8 cellular contexts compared by ENCODE assay signal in the genomic region with DNA sequence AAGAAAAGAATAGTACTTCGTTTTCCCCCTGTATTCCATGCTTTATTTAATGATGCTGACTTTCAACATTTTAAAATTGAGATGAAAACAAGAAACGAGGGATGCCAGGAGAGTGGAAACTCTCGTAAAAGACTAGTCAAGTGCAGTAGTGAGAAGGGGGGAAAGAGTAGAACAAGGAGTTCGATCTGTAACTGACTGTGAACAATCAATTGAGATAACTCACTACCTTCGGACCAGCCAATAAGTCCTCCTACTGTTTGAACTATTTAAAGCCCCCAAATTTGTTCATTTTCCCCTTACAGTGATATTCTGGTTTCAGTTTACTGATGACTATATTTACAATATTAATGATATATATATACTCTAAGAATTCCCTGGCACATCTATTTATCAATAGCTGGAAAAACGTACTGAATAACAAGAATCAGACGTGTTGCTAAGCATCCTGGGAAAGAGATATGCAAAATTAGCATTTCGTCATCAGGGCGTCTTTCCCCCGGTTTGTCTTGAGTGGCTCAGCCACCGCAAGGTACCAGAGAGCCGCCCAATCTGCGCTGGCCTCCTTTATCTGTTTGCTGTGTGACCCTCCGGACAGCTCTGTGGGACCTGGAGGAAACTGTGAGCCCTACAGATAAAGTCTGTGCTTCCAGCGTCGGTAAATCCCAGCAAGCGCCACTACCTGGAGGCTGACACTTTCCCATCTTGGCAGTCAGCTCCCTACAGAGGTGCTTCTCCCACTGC. TPM values are rescaled to one million over a fixed set of nuclear protein-coding genes. Genes with fewer than 3 reads are reported as not detected.
DNase-seq lines count a peak whose midpoint lies in the region; ATAC-seq and TF ChIP-seq lines count a peak whose summit lies in the region.

No MANE protein-coding gene starts in this region.

- DNase-seq in NCI-H1048 (lab: John Stamatoyannopoulos, UW) (peak; percentile 19), SK-N-MC (ENCODE audit: low read depth, low spot score) (peak; percentile 89), head of caudate nucleus (peak; percentile 60 to 92 (median 80)), osteocyte (ENCODE audit: extremely low spot score, unreplicated experiment) (no peak), thyroid gland (peak; percentile 83 to 84)
- DNase-seq in activated naive CD4-positive, alpha-beta T cell treated with anti-CD3 and anti-CD28 coated beads, Interleukin-2, amount 50 U/mL, for 72 hours (ENCODE audit: low spot score in 2 of 2): peak; percentile 76 to 82

- H3K36me3 Mint-ChIP-seq in activated naive CD4-positive, alpha-beta T cell treated with anti-CD3 and anti-CD28 coated beads, Interleukin-2, amount 50 U/mL, for 72 hours: peaks cover 0 to 8% of the 10 kb centered on the region in 2 donors
- no peaks in the 10 kb centered on the region for H3K36me3 Mint-ChIP-seq in osteocyte (ENCODE audit: unreplicated experiment)

- H3K4me3 Mint-ChIP-seq in osteocyte (ENCODE audit: unreplicated experiment): peak overlapping the region; percentile 91

- no peak for TF ChIP-seq CTCF in osteocyte (IDR thresholded peaks at IDR 0.05)
- TF ChIP-seq CTCF in thyroid gland (IDR thresholded peaks at IDR 0.05): no peak

- H3K27ac Mint-ChIP-seq in activated naive CD4-positive, alpha-beta T cell treated with anti-CD3 and anti-CD28 coated beads, Interleukin-2, amount 50 U/mL, for 72 hours: peak overlapping the region; percentile 96 to 100
- peak overlapping the region; percentile 94 for H3K27ac Mint-ChIP-seq in osteocyte (ENCODE audit: unreplicated experiment)

- H3K9me3 ChIP-seq in SK-N-MC (ENCODE audit: low read depth, low read length) (no peaks in the 10 kb centered on the region), thyroid gland (no peaks in the 10 kb centered on the region)

- H3K27me3 Mint-ChIP-seq in osteocyte (ENCODE audit: unreplicated experiment): no peaks in the 10 kb centered on the region

- H3K4me1 ChIP-seq in thyroid gland: peaks cover 0 to 15% of the 10 kb centered on the region in 2 donors

- peak overlapping the region; percentile 85 for H3K9ac ChIP-seq in SK-N-MC (ENCODE audit: insufficient read length)

- H3K4me3 ChIP-seq in GM08714 (ENCODE audit: low read length) (peak overlapping the region; percentile 71), SK-N-MC (peak overlapping the region; percentile 85), thyroid gland (replicated peaks in 1 of 3) (peak overlapping the region; percentile 5 to 86 (median 50))

- H3K4me1 Mint-ChIP-seq in osteocyte (ENCODE audit: unreplicated experiment): peaks cover 32% of the 10 kb centered on the region

- H3K27me3 ChIP-seq in thyroid gland: no peaks in the 10 kb centered on the region

- no peaks in the 10 kb centered on the region for H3K9me3 Mint-ChIP-seq in activated naive CD4-positive, alpha-beta T cell treated with anti-CD3 and anti-CD28 coated beads, Interleukin-2, amount 50 U/mL, for 72 hours
- H3K9me3 Mint-ChIP-seq in osteocyte (ENCODE audit: unreplicated experiment): no peaks in the 10 kb centered on the region

- intact Hi-C loops in head of caudate nucleus (cut with DNase I) (loop anchor here (1.0 to 5.0 kb wide), 2 partner anchors 41 to 105 kb away; partner anchors contain the start of genes PDIA4 and ZNF786), thyroid gland (cut with DNase I) (no loop called here)

- H3K36me3 ChIP-seq in SK-N-MC (ENCODE audit: insufficient read depth, low read length) (no peaks in the 10 kb centered on the region), thyroid gland (no peaks in the 10 kb centered on the region)

- H3K27ac ChIP-seq in SK-N-MC (peak overlapping the region; percentile 88), thyroid gland (peak overlapping the region; percentile 55 to 79 (median 76))

- ATAC-seq in HG02588 (IDR thresholded peaks at IDR 0.05; ENCODE audit: unreplicated experiment): peak; percentile 91
- peak; percentile 87 to 96 for ATAC-seq in activated naive CD4-positive, alpha-beta T cell treated with anti-CD3 and anti-CD28 coated beads, Interleukin-2, amount 50 U/mL, for 72 hours

- peak in 1 of 2 donors; percentile 45 for TF ChIP-seq POLR2A in thyroid gland (IDR thresholded peaks at IDR 0.05)

- 0 to 1% methylated on average over 17 of the region's 17 CpGs for WGBS in thyroid gland, 2 donors

RNA-seq across cellular contexts. Expression of gene PDIA4, which starts 41.1 kb away (rescaled TPM):
- 10 to 100 TPM; 56.7 to 78.0 TPM for total RNA-seq in activated naive CD4-positive, alpha-beta T cell treated with anti-CD3 and anti-CD28 coated beads, Interleukin-2, amount 50 U/mL, for 72 hours
- total RNA-seq in osteocyte (152 and 162 TPM in 2 replicates), thyroid gland (100 to 1,000 TPM; 172 to 749 (median 498) TPM)
